In the genomic region with DNA sequence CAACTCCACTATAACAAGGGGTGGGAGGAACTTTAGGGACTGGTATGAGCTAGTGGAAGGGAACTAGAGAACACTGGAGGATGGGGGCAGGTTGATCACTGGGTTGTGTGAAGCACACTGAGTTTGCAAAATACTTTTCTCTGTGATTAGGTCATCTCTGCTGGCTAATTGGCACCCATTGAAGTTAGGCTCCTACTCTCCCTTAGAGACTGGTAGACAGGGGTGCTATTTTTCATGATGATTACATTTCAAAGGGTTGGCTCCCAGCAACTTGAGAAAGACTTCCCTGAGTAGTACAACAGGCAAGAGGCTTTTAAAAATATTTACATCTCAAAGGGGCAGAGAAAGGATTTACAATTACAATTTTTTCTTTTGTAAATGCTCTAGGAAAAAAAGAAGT, we compare ENCODE assay signal across 23 cellular contexts. TPM values are rescaled to one million over a fixed set of nuclear protein-coding genes. Genes with fewer than 3 reads are reported as not detected.
DNase-seq lines count a peak whose midpoint lies in the region; ATAC-seq, FAIRE-seq and TF ChIP-seq lines count a peak whose summit lies in the region.
"Had no signal": no experiment of that assay in that cellular context is flagged by ENCODE, and none has a peak within 500 bp of the region (broad histone marks: within the 10 kb centered on the region; RNA-seq: fewer than 3 reads in every experiment).

No MANE protein-coding gene starts in this region.

- H2AK5ac ChIP-seq in H1 (ENCODE audit: low read depth, low read length) (no peak overlapping the region), neuronal stem cell (ENCODE audit: low read depth, low read length) (no peak overlapping the region)

- peak; percentile 98 for ATAC-seq in GM23338
- ATAC-seq in HG03521 (IDR thresholded peaks at IDR 0.05; ENCODE audit: unreplicated experiment), result no peak
- ATAC-seq: A549 had no signal

- no peaks in the 10 kb centered on the region; the same call in 1 of the 2 replicates for H3K23me2 ChIP-seq in H1 (ENCODE audit: low read depth, low read length)

- no peak for TF ChIP-seq RAD21 in H1 (IDR thresholded peaks at IDR 0.05 in 1 of 2, conservative IDR thresholded peaks at IDR 0.05 in 1 of 2; ENCODE audit: low read depth in 2 of 2, low read length in 2 of 2)

- H3K79me2 ChIP-seq in GM23338 (replicated peaks; ENCODE audit: insufficient read depth) (no peaks in the 10 kb centered on the region), H1 (ENCODE audit: control insufficient read depth in 1 of 2, insufficient read depth in 2 of 2, low read length in 2 of 2) (no peaks in the 10 kb centered on the region)

- H3K36me3 ChIP-seq in GM23338 (ENCODE audit: insufficient read depth), result no peaks in the 10 kb centered on the region
- H3K36me3 ChIP-seq in H1 (ENCODE audit: control insufficient read depth in 2 of 4, insufficient read depth in 4 of 4, low read length in 3 of 4), result no peaks in the 10 kb centered on the region
- no peaks in the 10 kb centered on the region for H3K36me3 ChIP-seq in neuronal stem cell (replicated peaks in 1 of 2; ENCODE audit: control insufficient read depth in 2 of 2, insufficient read depth in 2 of 2, low read length in 2 of 2)

- no peak for TF ChIP-seq EP300 in H1 (IDR thresholded peaks at IDR 0.05; ENCODE audit: borderline replicate concordance in 1 of 2, low read depth in 2 of 2, low read length in 2 of 2)

- H2BK120ac ChIP-seq in H1 (replicated peaks; ENCODE audit: low read depth, low read length) (no peak overlapping the region), neuronal stem cell (ENCODE audit: low read depth, low read length) (no peak overlapping the region)

- H3K4me1 ChIP-seq in GM23338 (ENCODE audit: insufficient read depth) (0 out of 2 replicates have a peak, but pooled peaks cover 6% of the 10 kb centered on the region), H1 (replicated peaks in 1 of 4; ENCODE audit: control insufficient read depth in 3 of 4, insufficient read depth in 4 of 4, low read length in 3 of 4) (peaks cover 0 to 2% (median 0%) of the 10 kb centered on the region in 4 experiments; a peak in 1 of 7 replicates), neuronal stem cell (ENCODE audit: control insufficient read depth in 2 of 2, insufficient read depth in 1 of 2, low read depth in 1 of 2, low read length in 2 of 2) (peaks cover 4 to 16% of the 10 kb centered on the region in 2 donors)
- H3K4me1 ChIP-seq: A549 had no signal

- H3K9me3 ChIP-seq in H1 (ENCODE audit: insufficient read depth in 2 of 2, low read depth in 1 of 2, low read length in 1 of 2), result no peaks in the 10 kb centered on the region
- H3K9me3 ChIP-seq in neuronal stem cell (replicated peaks in 1 of 2; ENCODE audit: control insufficient read depth in 2 of 2, insufficient read depth in 1 of 2, low read depth in 1 of 2, low read length in 2 of 2), result no peaks in the 10 kb centered on the region
- H3K9me3 ChIP-seq: A549 had no signal

- H2BK20ac ChIP-seq in H1 (ENCODE audit: low read length), result no peak overlapping the region

- no peak overlapping the region for H3K56ac ChIP-seq in H1 (replicated peaks; ENCODE audit: insufficient read length, low read depth, low read length)

- no peak overlapping the region for H3K9ac ChIP-seq in H1 (replicated peaks in 1 of 4; ENCODE audit: extremely low read depth in 1 of 4, low read depth in 3 of 4, low read length in 3 of 4)
- H3K9ac ChIP-seq in neuronal stem cell (ENCODE audit: low read depth, low read length, poor library complexity), result no peak overlapping the region
- H3K9ac ChIP-seq: KMS-11 had no signal

- no peak overlapping the region for H3K18ac ChIP-seq in H1 (ENCODE audit: extremely low read depth, low read length)
- no peak overlapping the region for H3K18ac ChIP-seq in neuronal stem cell (ENCODE audit: low read length)

- CTCF ChIA-PET in H1 (lab: Charles Lee; ENCODE audit: partially characterized antibody), result interaction anchor here (1.4 to 2.3 kb wide), 3 partner anchors 11 to 42 kb away, joined by 3 to 10 read pairs (median 3); no protein-coding TSS in a partner anchor

- H2BK15ac ChIP-seq in H1 (ENCODE audit: low read length) (no peak overlapping the region), neuronal stem cell (ENCODE audit: low read length) (no peak overlapping the region)

- H3K27ac ChIP-seq in GM23338 (ENCODE audit: low read depth) (no peak overlapping the region), H1 (ENCODE audit: low read depth, low read length) (no peak overlapping the region), neuronal stem cell (replicated peaks; ENCODE audit: low read length) (no peak overlapping the region)
- H3K27ac ChIP-seq: A549, HL-60, KMS-11 had no signal

- H2BK5ac ChIP-seq in H1 (ENCODE audit: low read depth, low read length) (no peak overlapping the region), neuronal stem cell (ENCODE audit: low read length) (no peak overlapping the region)

- no peaks in the 10 kb centered on the region for H3F3A ChIP-seq in GM23338 (replicated peaks; ENCODE audit: low read depth)

- TF ChIP-seq POLR2A in H1 (IDR thresholded peaks at IDR 0.05; ENCODE audit: control extremely low read depth in 1 of 2, low read depth in 2 of 2, low read length in 2 of 2), result no peak

- peaks cover 95% of the 10 kb centered on the region for H3K27me3 Mint-ChIP-seq in GM23338 (ENCODE audit: insufficient read depth, low read depth, poor library complexity)

- H2BK12ac ChIP-seq in H1 (ENCODE audit: low read depth, low read length) (no peak overlapping the region), neuronal stem cell (ENCODE audit: low read length) (no peak overlapping the region)

- H3K4me3 ChIP-seq in GM23338 (no peak overlapping the region), H1 (ENCODE audit: extremely low read depth in 1 of 4, insufficient read depth in 2 of 4, low read depth in 3 of 4, low read length in 4 of 4) (no peak overlapping the region), neuronal stem cell (ENCODE audit: low read length in 2 of 2) (no peak overlapping the region)
- H3K4me3 ChIP-seq: A549 had no signal

- H3K23ac ChIP-seq in H1 (ENCODE audit: insufficient read length), result no peak overlapping the region
- no peak overlapping the region for H3K23ac ChIP-seq in neuronal stem cell (ENCODE audit: low read depth, low read length, poor library complexity)

- H3K9me3 Mint-ChIP-seq in GM23338, result no peaks in the 10 kb centered on the region; the same call in 2 of the 3 replicates
- H3K9me3 Mint-ChIP-seq: CD4-positive, alpha-beta memory T cell had no signal

- no peak overlapping the region for H3K4ac ChIP-seq in H1 (replicated peaks; ENCODE audit: insufficient read length, low read depth, low read length)
- H3K4ac ChIP-seq in neuronal stem cell (ENCODE audit: low read length), result no peak overlapping the region

- FAIRE-seq in H1 (lab: Jason Lieb, UNC), result peak; percentile 65
- FAIRE-seq: A549, GM12891, GM18507, H54 had no signal

- DNase-seq in GM23338 (ENCODE audit: low spot score) (peak; percentile 78), H1 (ENCODE audit: low read depth in 1 of 2, low spot score in 2 of 2) (peak; percentile 36 to 48), iPS-NIHi11 (ENCODE audit: low spot score) (peak; percentile 34), neuronal stem cell (ENCODE audit: low spot score) (peak; percentile 5), hypothalamus (lab: John Stamatoyannopoulos, UW) (no peak)
- no peak for DNase-seq in stimulated activated CD4-positive, alpha-beta T cell treated with anti-CD3 and anti-CD28 coated beads, Interleukin-2, amount 100 ng/mL, for 48 hours
- DNase-seq: Calu3; CD4-positive, alpha-beta memory T cell; EL; MV-4-11; NCI-H187 treated with DMSO at 0.1 percent for 48 hours; NCI-H2227 treated with DMSO at 0.1 percent for 48 hours; NCI-H510A treated with DMSO at 0.1 percent for 48 hours; NCI-H774; OCI-M1; SHP77 had no signal

- H3K4me2 ChIP-seq in GM23338, result no peak overlapping the region
- no peak overlapping the region for H3K4me2 ChIP-seq in H1 (ENCODE audit: insufficient read depth in 1 of 2, low read depth in 2 of 2, low read length in 2 of 2)
- H3K4me2 ChIP-seq in neuronal stem cell (ENCODE audit: insufficient read depth, low read length, poor library complexity, severe bottlenecking), result no peak overlapping the region
- H3K4me2 ChIP-seq: A549, KMS-11 had no signal

- TF ChIP-seq CTCF in GM23338 (conservative IDR thresholded peaks at IDR 0.05; ENCODE audit: low read depth in 2 of 2) (no peak), H1 (IDR thresholded peaks at IDR 0.05; ENCODE audit: control extremely low read depth in 1 of 3, insufficient read depth in 1 of 3, low read depth in 1 of 3, low read length in 3 of 3) (no peak)

- H3K27me3 ChIP-seq in GM23338 (ENCODE audit: insufficient read depth) (peaks cover 100% of the 10 kb centered on the region), H1 (replicated peaks in 1 of 4; ENCODE audit: control insufficient read depth in 3 of 4, extremely low read depth in 1 of 4, insufficient read depth in 3 of 4, low read length in 3 of 4) (peaks cover 63 to 97% (median 91%) of the 10 kb centered on the region in 4 experiments), neuronal stem cell (ENCODE audit: control insufficient read depth in 3 of 3, insufficient read depth in 3 of 3, low read depth in 1 of 3, low read length in 3 of 3) (no peaks in the 10 kb centered on the region)

- H4K8ac ChIP-seq in H1 (ENCODE audit: extremely low read depth, insufficient read depth, low read length) (no peak overlapping the region), neuronal stem cell (ENCODE audit: low read depth, low read length) (no peak overlapping the region)

- H3K4me1 Mint-ChIP-seq in GM23338, result peaks cover 6% of the 10 kb centered on the region; the same call in 2 of the 3 replicates

- no peak overlapping the region for H3K4me3 Mint-ChIP-seq in GM23338
- H3K4me3 Mint-ChIP-seq: CD4-positive, alpha-beta memory T cell had no signal

- H3K14ac ChIP-seq in H1 (ENCODE audit: insufficient read length) (no peak overlapping the region), neuronal stem cell (ENCODE audit: low read length) (no peak overlapping the region)

- H2AFZ ChIP-seq in GM23338 (no peak overlapping the region), H1 (ENCODE audit: low read length) (no peak overlapping the region), neuronal stem cell (ENCODE audit: low read length) (peak overlapping the region; percentile 68)

- H3K27ac Mint-ChIP-seq in GM23338, result no peak overlapping the region
- H3K27ac Mint-ChIP-seq: CD4-positive, alpha-beta memory T cell had no signal

- H4K5ac ChIP-seq in H1 (ENCODE audit: insufficient read length, low read depth, low read length), result no peak overlapping the region

- no peaks in the 10 kb centered on the region for H3K9me2 ChIP-seq in GM23338 (ENCODE audit: insufficient read depth)

- POLR2A ChIA-PET in H1 (lab: Charles Lee; ENCODE audit: partially characterized antibody), result no interaction called here

- H3K79me1 ChIP-seq in H1 (ENCODE audit: low read depth, low read length), result no peaks in the 10 kb centered on the region
- no peaks in the 10 kb centered on the region for H3K79me1 ChIP-seq in neuronal stem cell (ENCODE audit: low read depth, low read length)

- H3K36me3 Mint-ChIP-seq in GM23338 (ENCODE audit: low read depth), result no peaks in the 10 kb centered on the region
- H3K36me3 Mint-ChIP-seq: CD4-positive, alpha-beta memory T cell had no signal

- H4K91ac ChIP-seq in H1 (replicated peaks; ENCODE audit: insufficient read length, low read length) (no peak overlapping the region), neuronal stem cell (ENCODE audit: low read depth, low read length, poor library complexity) (no peak overlapping the region)

- H4K20me1 ChIP-seq in GM23338 (replicated peaks; ENCODE audit: insufficient read depth) (peaks cover 27% of the 10 kb centered on the region), H1 (replicated peaks in 1 of 2; ENCODE audit: control insufficient read depth in 1 of 2, insufficient read depth in 2 of 2, low read length in 2 of 2) (peaks cover 5 to 11% of the 10 kb centered on the region in 2 experiments)

RNA-seq across cellular contexts. Expression of a gene that starts 50.4 kb away (rescaled TPM):
- total RNA-seq in GM23338 (2014; rRNA removed; shearing (Covaris generic)), result 70.0 and 71.8 TPM in 2 replicates
- 51.0 and 61.8 TPM in 2 replicates for polyA plus RNA-seq in GM23338 (2016; fragmentation: Nextera tagmentation; extraction: Ambion mirVana)
- total RNA-seq in H1 (2021; fragmentation: NEBNext Ultra II Directional; extraction: Animal tissue kit (Norgen Biotek cat#: 25700)), result 100 and 107 TPM in 2 replicates
- 15.3 and 16.4 TPM in 2 replicates for polyA plus RNA-seq in H1 (2011; rRNA removed)
- polyA plus RNA-seq in H1 (2011; cell fraction: cytosol; rRNA removed), result 20.4 TPM
- 31.7 TPM for polyA plus RNA-seq in H1 (2011; cell fraction: nucleus; rRNA removed)
- polyA plus RNA-seq in H1 (2012, experiment 1 of 2), result 37.6 to 55.5 TPM (median 45.6 TPM) in 4 replicates
- polyA plus RNA-seq in H1 (2012, experiment 2 of 2), result 8.7 TPM
- 46.7 TPM for polyA plus RNA-seq in H1 (2013, experiment 1 of 2)
- polyA plus RNA-seq in H1 (2013, experiment 2 of 2), result 42.2 TPM
- polyA minus RNA-seq in H1 (2011; rRNA and poly(A)+ RNA removed), result 70.8 and 79.0 TPM in 2 replicates
- polyA minus RNA-seq in H1 (2011; cell fraction: cytosol; rRNA and poly(A)+ RNA removed), result 30.6 TPM
- polyA minus RNA-seq in H1 (2011; cell fraction: nucleus; rRNA and poly(A)+ RNA removed), result 110 TPM
- polyA plus RNA-seq in neuronal stem cell (2013, experiment 1 of 2), result 16.4 TPM
- 19.0 TPM for polyA plus RNA-seq in neuronal stem cell (2013, experiment 2 of 2)

Comparison
In these comparisons a context has a peak if more than half of its experiments do, and no peak if none do; other contexts are left out.
1. DNase-seq: peak in GM23338 (single experiment), H1 (2 of 2), iPS-NIHi11 (single experiment) and neuronal stem cell (single experiment); none in hypothalamus (0 of 51) and stimulated activated CD4-positive, alpha-beta T cell treated with anti-CD3 and anti-CD28 coated beads, Interleukin-2, amount 100 ng/mL, for 48 hours (0 of 2).